26 cellular contexts compared by ENCODE assay signal in the genomic region with DNA sequence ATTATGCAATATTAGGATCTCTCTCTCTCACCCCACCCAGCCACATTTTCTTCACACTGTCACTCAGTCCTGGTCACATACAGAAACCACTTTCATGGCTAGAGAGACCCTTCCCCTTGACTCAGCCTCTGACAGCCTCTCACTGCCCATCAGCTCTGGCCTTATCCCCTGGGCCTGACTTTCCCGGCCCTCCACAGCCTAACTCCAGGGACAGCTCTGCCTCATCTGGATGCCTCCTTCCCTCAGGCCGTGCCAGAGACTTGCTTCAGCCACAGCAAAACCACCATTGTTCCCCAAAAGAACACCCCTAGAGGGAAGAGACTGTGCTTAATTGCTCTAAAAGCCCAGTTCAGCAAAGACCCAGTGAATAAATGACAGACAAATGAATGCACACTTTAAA.
"Had no signal": no experiment of that assay in that cellular context is flagged by ENCODE, and none has a peak within 500 bp of the region (broad histone marks: within the 10 kb centered on the region; RNA-seq: fewer than 3 reads in every experiment).

No MANE protein-coding gene starts in this region.

- H3K4me3 Mint-ChIP-seq: central memory CD8-positive, alpha-beta T cell; dendritic cell treated with granulocyte-macrophage colony-stimulating factor and Interleukin-4, amounts not matched to agents 40 ng/mL and 50 ng/mL, for 4 days; naive thymus-derived CD8-positive, alpha-beta T cell; stimulated activated memory B cell treated with anti-CD40 and anti-IgM and Interleukin-4, amounts not matched to agents 10 μg/mL and 1 μg/mL and 100 μg/mL, for 72 hours had no signal

- H3K27ac ChIP-seq: colonic mucosa, esophagus squamous epithelium, heart left ventricle, hepatocyte, left lung, prostate gland, sigmoid colon, skin epidermis, spleen, thoracic aorta, tibial nerve, upper lobe of left lung had no signal

- H3K4me3 ChIP-seq: colonic mucosa, esophagus squamous epithelium, heart left ventricle, hepatocyte, left lung, prostate gland, sigmoid colon, skin epidermis, spleen, thoracic aorta, tibial nerve, upper lobe of left lung had no signal

- H3K9me3 ChIP-seq: colonic mucosa, esophagus squamous epithelium, heart left ventricle, left lung, prostate gland, sigmoid colon, spleen, thoracic aorta, tibial nerve, upper lobe of left lung had no signal

- H3K36me3 ChIP-seq: colonic mucosa, esophagus squamous epithelium, heart left ventricle, left lung, prostate gland, sigmoid colon, spleen, thoracic aorta, tibial nerve, upper lobe of left lung had no signal

- ATAC-seq: heart left ventricle; left cardiac atrium; left lung; naive thymus-derived CD8-positive, alpha-beta T cell; right cardiac atrium; stimulated activated memory B cell treated with anti-CD40 and anti-IgM and Interleukin-4, amounts not matched to agents 10 μg/mL and 1 μg/mL and 100 μg/mL, for 72 hours; stimulated activated naive CD8-positive, alpha-beta T cell treated with anti-CD3 and anti-CD28 coated beads, Interleukin-15, Interleukin-2, amounts not matched to agents 100 U/mL and 50 U/mL, for 24 hours had no signal

- H3K36me3 Mint-ChIP-seq: naive thymus-derived CD8-positive, alpha-beta T cell; stimulated activated memory B cell treated with anti-CD40 and anti-IgM and Interleukin-4, amounts not matched to agents 10 μg/mL and 1 μg/mL and 100 μg/mL, for 72 hours had no signal

- H3K4me2 ChIP-seq: hepatocyte had no signal

- H3K9me3 Mint-ChIP-seq: dendritic cell treated with granulocyte-macrophage colony-stimulating factor and Interleukin-4, amounts not matched to agents 40 ng/mL and 50 ng/mL, for 4 days; naive thymus-derived CD8-positive, alpha-beta T cell had no signal

- H3K4me1 Mint-ChIP-seq: central memory CD8-positive, alpha-beta T cell; stimulated activated memory B cell treated with anti-CD40 and anti-IgM and Interleukin-4, amounts not matched to agents 10 μg/mL and 1 μg/mL and 100 μg/mL, for 72 hours had no signal

- H3K79me2 ChIP-seq: hepatocyte had no signal

- H3K27me3 Mint-ChIP-seq: central memory CD8-positive, alpha-beta T cell; dendritic cell treated with granulocyte-macrophage colony-stimulating factor and Interleukin-4, amounts not matched to agents 40 ng/mL and 50 ng/mL, for 4 days; stimulated activated memory B cell treated with anti-CD40 and anti-IgM and Interleukin-4, amounts not matched to agents 10 μg/mL and 1 μg/mL and 100 μg/mL, for 72 hours had no signal

- H3K27ac Mint-ChIP-seq: dendritic cell treated with granulocyte-macrophage colony-stimulating factor and Interleukin-4, amounts not matched to agents 40 ng/mL and 50 ng/mL, for 4 days; naive thymus-derived CD8-positive, alpha-beta T cell; stimulated activated memory B cell treated with anti-CD40 and anti-IgM and Interleukin-4, amounts not matched to agents 10 μg/mL and 1 μg/mL and 100 μg/mL, for 72 hours had no signal

- DNase-seq: colonic mucosa; effector memory CD4-positive, alpha-beta T cell; erythroblast; esophagus squamous epithelium; heart left ventricle; left cardiac atrium; left lung; mesenchymal stem cell; midbrain; naive thymus-derived CD8-positive, alpha-beta T cell; nucleus accumbens; right cardiac atrium; sigmoid colon; spleen; stimulated activated CD4-positive, alpha-beta T cell treated with anti-CD3 and anti-CD28 coated beads, Interleukin-4, amount 100 ng/mL, for 4 hours; stimulated activated naive CD8-positive, alpha-beta T cell treated with anti-CD3 and anti-CD28 coated beads, Interleukin-15, Interleukin-2, amounts not matched to agents 100 U/mL and 50 U/mL, for 24 hours; substantia nigra; upper lobe of left lung had no signal

- H3K27me3 ChIP-seq: colonic mucosa, heart left ventricle, hepatocyte, left lung, sigmoid colon, spleen, tibial nerve, upper lobe of left lung had no signal

- H3K4me1 ChIP-seq: heart left ventricle, left lung, prostate gland, sigmoid colon, spleen, tibial nerve, upper lobe of left lung had no signal

- H2AFZ ChIP-seq: hepatocyte had no signal
